19 cellular contexts compared by ENCODE assay signal in genomic region chr4:177264788-177265422, GRCh38. TPM values are rescaled to one million over a fixed set of nuclear protein-coding genes. Genes with fewer than 3 reads are reported as not detected.
"Had no signal": no experiment of that assay in that cellular context is flagged by ENCODE, and none has a peak within 500 bp of the region (broad histone marks: within the 10 kb centered on the region; RNA-seq: fewer than 3 reads in every experiment).

No MANE protein-coding gene starts in this region.

- H3K27me3 ChIP-seq: esophagus muscularis mucosa, foreskin keratinocyte, gastrocnemius medialis, left lung had no signal

- DNase-seq: dermis blood vessel endothelial cell; dorsolateral prefrontal cortex; effector CD4-positive, alpha-beta T cell; effector memory CD4-positive, alpha-beta T cell; foreskin keratinocyte; gastrocnemius medialis; glutamatergic neuron; head of caudate nucleus; heart right ventricle; hippocampal formation; left cardiac atrium; left lung; left ventricle myocardium superior; lower lobe of right lung; mesenchymal stem cell; naive B cell had no signal

- H3K4me3 ChIP-seq: coronary artery, dorsolateral prefrontal cortex, esophagus muscularis mucosa, gastrocnemius medialis, heart right ventricle, left lung, lower lobe of right lung, mucosa of descending colon had no signal

- H3K9me3 ChIP-seq: esophagus muscularis mucosa, gastrocnemius medialis, heart right ventricle, left lung, lower lobe of right lung, mucosa of descending colon had no signal

- H3K36me3 ChIP-seq: esophagus muscularis mucosa, gastrocnemius medialis, heart right ventricle, left lung, lower lobe of right lung had no signal

- H3K27ac ChIP-seq: coronary artery, dorsolateral prefrontal cortex, esophagus muscularis mucosa, foreskin keratinocyte, gastrocnemius medialis, heart right ventricle, left lung, lower lobe of right lung had no signal

RNA-seq across cellular contexts. Expression of gene NEIL3, which starts 44.8 kb away (rescaled TPM):
- total RNA-seq: gastrocnemius medialis had no signal
